Comparison of ENCODE assay signal across 11 cellular contexts in genomic region chr9:110192531-110193326, GRCh38. TPM values are rescaled to one million over a fixed set of nuclear protein-coding genes. Genes with fewer than 3 reads are reported as not detected.
DNase-seq lines count a peak whose midpoint lies in the region; ATAC-seq and TF ChIP-seq lines count a peak whose summit lies in the region.
"Had no signal": no experiment of that assay in that cellular context is flagged by ENCODE, and none has a peak within 500 bp of the region (broad histone marks: within the 10 kb centered on the region; RNA-seq: fewer than 3 reads in every experiment).

No MANE protein-coding gene starts in this region.

- 59% methylated on average over 5 of the region's 5 CpGs for WGBS in right lobe of liver (ENCODE audit: insufficient coverage, low coverage, low lambda C conversion rate, missing lambda C conversion rate)

- TF ChIP-seq CTCF in HCT116 (IDR thresholded peaks at IDR 0.05 in 2 of 3, conservative IDR thresholded peaks at IDR 0.05 in 1 of 3; ENCODE audit: borderline replicate concordance in 1 of 3, insufficient read depth in 1 of 3, low read depth in 2 of 3, low read length in 2 of 3) (no peak), right lobe of liver (IDR thresholded peaks at IDR 0.05) (no peak), thoracic aorta (IDR thresholded peaks at IDR 0.05) (no peak)

- no peak overlapping the region for H2AFZ ChIP-seq in HCT116 (ENCODE audit: low read depth, low read length, poor library complexity, severe bottlenecking)

- intact Hi-C loops in HCT116 (cut with micrococcal nuclease) = no loop called here
- intact Hi-C loops in right lobe of liver (cut with DNase I) = no loop called here
- intact Hi-C loops in activated naive CD4-positive, alpha-beta T cell treated with anti-CD3 and anti-CD28 coated beads for 36 hours (cut with micrococcal nuclease) = no loop called here

- no peaks in the 10 kb centered on the region for H3K36me3 ChIP-seq in HCT116 (ENCODE audit: control insufficient read depth in 1 of 2, insufficient read depth in 2 of 2, low read length in 2 of 2)
- no peaks in the 10 kb centered on the region for H3K36me3 ChIP-seq in right lobe of liver
- H3K36me3 ChIP-seq in thoracic aorta = no peaks in the 10 kb centered on the region

- ATAC-seq in HCT116 (no peak), right lobe of liver (no peak), thoracic aorta (ENCODE audit: insufficient number of reproducible peaks, low FRiP score, low read depth) (peak; percentile 68), GM19452 (IDR thresholded peaks at IDR 0.05; ENCODE audit: unreplicated experiment) (no peak), left lobe of liver (no peak)

- no peaks in the 10 kb centered on the region for H3K27me3 ChIP-seq in HCT116 (ENCODE audit: insufficient read depth, low read length)
- no peaks in the 10 kb centered on the region for H3K27me3 ChIP-seq in right lobe of liver
- H3K27me3 ChIP-seq in thoracic aorta (replicated peaks; ENCODE audit: insufficient read depth) = no peaks in the 10 kb centered on the region

- DNase-seq in HCT116 (ENCODE audit: low read depth, low spot score) (no peak), astrocyte of the hippocampus (ENCODE audit: low read depth, low spot score) (peak; percentile 44), right lobe of liver (no peak), thoracic aorta (ENCODE audit: low spot score) (no peak), left lobe of liver (ENCODE audit: low spot score) (no peak)
- no peak for DNase-seq in activated CD4-positive, CD25-positive, alpha-beta regulatory T cell treated with anti-CD3 and anti-CD28 coated beads, Interleukin-2, amount 50 U/mL, for 72 hours
- DNase-seq in activated naive CD4-positive, alpha-beta T cell treated with anti-CD3 and anti-CD28 coated beads for 36 hours = no peak
- DNase-seq: NCI-H1694 treated with DMSO at 0.1 percent for 48 hours, T-helper 2 cell had no signal

- H3K4me2 ChIP-seq in HCT116 (ENCODE audit: low read length) = no peak overlapping the region

- no TSS peak for BruUV-seq in HCT116 (replicated peaks; lab: Mats Ljungman, UMichigan)

- peaks cover 2% of the 10 kb centered on the region for H3K4me1 Mint-ChIP-seq in activated naive CD4-positive, alpha-beta T cell treated with anti-CD3 and anti-CD28 coated beads for 36 hours (ENCODE audit: low read depth)

- RAD21 ChIA-PET in HCT116 (lab: Charles Lee; ENCODE audit: low non-redundant PET in 1 of 2, low total read pairs in 2 of 2, uncharacterized antibody in 2 of 2, unreplicated experiment in 2 of 2) = no interaction called here

- no peaks in the 10 kb centered on the region for H3K36me3 Mint-ChIP-seq in activated naive CD4-positive, alpha-beta T cell treated with anti-CD3 and anti-CD28 coated beads for 36 hours (ENCODE audit: low read depth)
- H3K36me3 Mint-ChIP-seq: activated naive CD8-positive, alpha-beta T cell had no signal

- H4K20me1 ChIP-seq in HCT116 (ENCODE audit: insufficient read depth) = no peaks in the 10 kb centered on the region

- H3K4me1 ChIP-seq in HCT116 (ENCODE audit: control insufficient read depth in 1 of 2, insufficient read depth in 2 of 2, low read length in 2 of 2) (peaks cover 12 to 20% of the 10 kb centered on the region in 2 experiments), right lobe of liver (peaks cover 0 to 60% (median 18%) of the 10 kb centered on the region in 4 donors), thoracic aorta (ENCODE audit: control insufficient read depth in 1 of 2, low read depth in 2 of 2) (peaks cover 3 to 16% of the 10 kb centered on the region in 2 donors)

- H3K4me3 Mint-ChIP-seq in activated naive CD4-positive, alpha-beta T cell treated with anti-CD3 and anti-CD28 coated beads for 36 hours = no peak overlapping the region
- H3K4me3 Mint-ChIP-seq: activated naive CD8-positive, alpha-beta T cell had no signal

- H3K27ac Mint-ChIP-seq in activated naive CD4-positive, alpha-beta T cell treated with anti-CD3 and anti-CD28 coated beads for 36 hours = no peak overlapping the region
- H3K27ac Mint-ChIP-seq: activated naive CD8-positive, alpha-beta T cell had no signal

- H3K9me3 ChIP-seq in HCT116 (ENCODE audit: control insufficient read depth in 1 of 2, insufficient read depth in 1 of 2, low read depth in 1 of 2, low read length in 2 of 2) (no peaks in the 10 kb centered on the region), right lobe of liver (no peaks in the 10 kb centered on the region), thoracic aorta (no peaks in the 10 kb centered on the region)

- H3K79me2 ChIP-seq in HCT116 (ENCODE audit: insufficient read depth, low read length) = no peaks in the 10 kb centered on the region

- H3K27ac ChIP-seq in HCT116 (ENCODE audit: low read depth, low read length) = no peak overlapping the region
- H3K27ac ChIP-seq in right lobe of liver = peak overlapping the region in 2 of 3 donors; percentile 58 to 65
- peak overlapping the region; percentile 62 for H3K27ac ChIP-seq in thoracic aorta

- no peaks in the 10 kb centered on the region for H3K9me2 ChIP-seq in HCT116 (ENCODE audit: insufficient read depth)

- no peaks in the 10 kb centered on the region for H3K27me3 Mint-ChIP-seq in activated naive CD4-positive, alpha-beta T cell treated with anti-CD3 and anti-CD28 coated beads for 36 hours (ENCODE audit: low read depth)

- TF ChIP-seq POLR2A in HCT116 (IDR thresholded peaks at IDR 0.05; ENCODE audit: borderline replicate concordance, extremely low read depth, insufficient read depth, insufficient read length) (no peak), right lobe of liver (IDR thresholded peaks at IDR 0.05) (no peak)

- no peak for TF ChIP-seq RAD21 in HCT116 (IDR thresholded peaks at IDR 0.05; ENCODE audit: low read depth)

- CTCF ChIA-PET in HCT116 (lab: Charles Lee) = no interaction called here
- CTCF ChIA-PET in activated naive CD4-positive, alpha-beta T cell treated with anti-CD3 and anti-CD28 coated beads for 36 hours (lab: Charles Lee) = interaction anchor here (1.6 kb wide), 1 partner anchor 9 kb away, joined by 8 read pairs; no protein-coding TSS in a partner anchor

- H3K4me3 ChIP-seq in HCT116 (replicated peaks in 1 of 2; ENCODE audit: low read depth in 1 of 2, low read length in 2 of 2) (no peak overlapping the region), right lobe of liver (no peak overlapping the region), thoracic aorta (peak overlapping the region; percentile 19)

- H3K9ac ChIP-seq in HCT116 (ENCODE audit: low read length) = no peak overlapping the region

- POLR2A ChIA-PET in HCT116 (lab: Charles Lee) = no interaction called here

- H3K9me3 Mint-ChIP-seq in activated naive CD4-positive, alpha-beta T cell treated with anti-CD3 and anti-CD28 coated beads for 36 hours = no peaks in the 10 kb centered on the region

TF ChIP-seq in HCT116, 20 proteins besides CTCF, POLR2A, EP300 and RAD21:
- TF ChIP-seq CEBPB (IDR thresholded peaks at IDR 0.05; ENCODE audit: low read depth) = peak; percentile 26; the same call in 1 of the 2 replicates
- no peak for TF ChIP-seq SIN3A (IDR thresholded peaks at IDR 0.05; ENCODE audit: low read depth)

RNA-seq across cellular contexts. Expression of gene C9orf152, which starts 15.2 kb away (rescaled TPM):
- total RNA-seq in HCT116 (2021; ENCODE audit: unreplicated experiment) (not detected), right lobe of liver (1 to 10 TPM in 2 of 6 experiments, under 1 TPM in 2, not detected in 2; 0.06 to 3.5 (median 0.74) TPM), thoracic aorta (under 1 TPM in 1 of 2 donors, not detected in 1; 0.56 TPM), left lobe of liver (3.0 TPM)
- polyA plus RNA-seq in HCT116 (2012) = 0.04 TPM in 1 of 2 replicates, not detected in the other
- not detected for total RNA-seq in activated naive CD4-positive, alpha-beta T cell treated with anti-CD3 and anti-CD28 coated beads for 36 hours
